ENCODE assay signal across 8 cellular contexts in the genomic region with DNA sequence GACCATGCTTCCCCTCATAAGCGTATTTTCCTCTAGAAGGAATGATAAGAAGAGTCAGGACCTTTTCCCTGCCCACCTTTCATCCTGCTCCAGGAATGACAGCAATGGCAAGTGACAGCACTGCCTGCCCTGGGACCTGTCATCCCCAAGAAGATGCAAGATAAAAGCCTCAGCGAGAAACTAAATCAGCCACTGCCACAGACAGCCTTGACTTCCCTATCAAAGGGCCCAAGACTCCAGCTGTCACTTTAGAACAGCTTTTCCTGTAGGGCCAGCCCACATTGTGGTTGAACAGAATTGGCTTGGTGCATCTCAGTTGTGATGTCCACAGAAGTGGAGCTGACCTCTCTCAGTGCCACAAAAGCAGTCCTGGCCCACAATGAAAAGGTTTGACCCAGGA. TPM values are rescaled to one million over a fixed set of nuclear protein-coding genes. Genes with fewer than 3 reads are reported as not detected.
DNase-seq lines count a peak whose midpoint lies in the region; ATAC-seq and TF ChIP-seq lines count a peak whose summit lies in the region.

No MANE protein-coding gene starts in this region.

- H3K9ac ChIP-seq in iPS-18a (ENCODE audit: low read length): no peak overlapping the region

- CTCF ChIA-PET in GM10248 (lab: Yijun Ruan, JAX): interaction anchor here (1.1 to 2.0 kb wide), 6 partner anchors 21 to 71 kb away, joined by 3 to 6 read pairs (median 4); no protein-coding TSS in a partner anchor

- H3K27ac ChIP-seq in VCaP (peak overlapping the region; percentile 92; the same call in 1 of the 2 replicates), iPS-18a (ENCODE audit: low read length) (no peak overlapping the region), thoracic aorta (no peak overlapping the region)

- H3K4me3 ChIP-seq in iPS-18a (ENCODE audit: low read length): peak overlapping the region; percentile 76
- H3K4me3 ChIP-seq in thoracic aorta: peak overlapping the region; percentile 87

- H3K4me3 Mint-ChIP-seq in activated T-cell treated with anti-CD3 and anti-CD28 coated beads, Interleukin-2, amount 50 U/mL, for 4 hours: peak overlapping the region; percentile 98

- H3K36me3 Mint-ChIP-seq in activated T-cell treated with anti-CD3 and anti-CD28 coated beads, Interleukin-2, amount 50 U/mL, for 4 hours (ENCODE audit: insufficient read depth): peaks cover 13% of the 10 kb centered on the region

- TF ChIP-seq CTCF in VCaP (conservative IDR thresholded peaks at IDR 0.05) (no peak), thoracic aorta (IDR thresholded peaks at IDR 0.05) (no peak), GM10248 (IDR thresholded peaks at IDR 0.05; ENCODE audit: control extremely low read depth, extremely low read depth, low read depth, missing control alignments) (no peak)

- POLR2A ChIA-PET in GM10248 (lab: Yijun Ruan, JAX): no interaction called here

- ATAC-seq in activated T-cell treated with anti-CD3 and anti-CD28 coated beads, Interleukin-2, amount 50 U/mL, for 4 hours: no peak
- ATAC-seq in thoracic aorta (ENCODE audit: insufficient number of reproducible peaks, low FRiP score, low read depth): no peak
- ATAC-seq in GM21825 (IDR thresholded peaks at IDR 0.05; ENCODE audit: unreplicated experiment): no peak

- no peaks in the 10 kb centered on the region for H3K9me3 Mint-ChIP-seq in activated T-cell treated with anti-CD3 and anti-CD28 coated beads, Interleukin-2, amount 50 U/mL, for 4 hours

- H3K4me1 Mint-ChIP-seq in activated T-cell treated with anti-CD3 and anti-CD28 coated beads, Interleukin-2, amount 50 U/mL, for 4 hours (ENCODE audit: low read depth): peaks cover 45% of the 10 kb centered on the region

- H3K9me3 ChIP-seq in iPS-18a (ENCODE audit: control insufficient read depth, low read depth, low read length): no peaks in the 10 kb centered on the region
- no peaks in the 10 kb centered on the region for H3K9me3 ChIP-seq in thoracic aorta

- H3K4me1 ChIP-seq in iPS-18a (ENCODE audit: control insufficient read depth, low read depth, low read length) (peaks cover 6% of the 10 kb centered on the region), thoracic aorta (ENCODE audit: control insufficient read depth in 1 of 2, low read depth in 2 of 2) (peaks cover 14 to 36% of the 10 kb centered on the region in 2 donors)

- H3K36me3 ChIP-seq in iPS-18a (ENCODE audit: control insufficient read depth, low read depth, low read length) (peaks cover 4% of the 10 kb centered on the region), thoracic aorta (peaks cover 2% of the 10 kb centered on the region)

- H3K27me3 ChIP-seq in iPS-18a (ENCODE audit: control insufficient read depth, insufficient read depth, low read length) (no peaks in the 10 kb centered on the region), thoracic aorta (replicated peaks; ENCODE audit: insufficient read depth) (no peaks in the 10 kb centered on the region)

- no peak for DNase-seq in activated T-cell treated with anti-CD3 and anti-CD28 coated beads, Interleukin-2, amount 50 U/mL, for 4 hours
- no peak for DNase-seq in activated T-cell treated with anti-CD3 and anti-CD28 coated beads for 4 hours
- DNase-seq in thoracic aorta (ENCODE audit: low spot score): no peak
- DNase-seq in activated gamma-delta T cell treated with Interleukin-2 at 50 U/mL for 16 hours: no peak
- DNase-seq in GM10248 (ENCODE audit: extremely low spot score): no peak

- H3K27me3 Mint-ChIP-seq in activated T-cell treated with anti-CD3 and anti-CD28 coated beads, Interleukin-2, amount 50 U/mL, for 4 hours (ENCODE audit: low read depth): no peaks in the 10 kb centered on the region

RNA-seq across cellular contexts. Expression of a gene that starts 1.1 kb away (rescaled TPM):
- 100 to 1,000 TPM; 140 to 167 (median 153) TPM for total RNA-seq in activated T-cell treated with anti-CD3 and anti-CD28 coated beads, Interleukin-2, amount 50 U/mL, for 4 hours
- total RNA-seq in thoracic aorta: 10 to 100 TPM; 40.5 to 41.5 TPM

RNA-seq across cellular contexts. Expression of a gene that starts 30.7 kb away (rescaled TPM):
- 1 to 10 TPM; 5.7 to 9.2 (median 7.0) TPM for total RNA-seq in activated T-cell treated with anti-CD3 and anti-CD28 coated beads, Interleukin-2, amount 50 U/mL, for 4 hours
- 1 to 10 TPM in 1 of 2 donors, not detected in 1; 2.2 TPM for total RNA-seq in thoracic aorta

RNA-seq across cellular contexts. Expression of a gene that starts 36.5 kb away (rescaled TPM):
- total RNA-seq in activated T-cell treated with anti-CD3 and anti-CD28 coated beads, Interleukin-2, amount 50 U/mL, for 4 hours: 100 to 1,000 TPM; 153 to 177 (median 168) TPM
- total RNA-seq in thoracic aorta: 1,000 to 10,000 TPM in 1 of 2 donors, 100 to 1,000 TPM in 1; 964 to 1,096 TPM

Comparison
In these comparisons a context has a peak if more than half of its experiments do, and no peak if none do; other contexts are left out.
1. RNA of a gene that starts 36.5 kb away (total RNA-seq): 964 to 1,096 TPM in thoracic aorta; 153 to 177 TPM in activated T-cell treated with anti-CD3 and anti-CD28 coated beads, Interleukin-2, amount 50 U/mL, for 4 hours; every median in the first group is over 4 times any median in the second.